ENCODE assay signal across 1 cellular context in the genomic region with DNA sequence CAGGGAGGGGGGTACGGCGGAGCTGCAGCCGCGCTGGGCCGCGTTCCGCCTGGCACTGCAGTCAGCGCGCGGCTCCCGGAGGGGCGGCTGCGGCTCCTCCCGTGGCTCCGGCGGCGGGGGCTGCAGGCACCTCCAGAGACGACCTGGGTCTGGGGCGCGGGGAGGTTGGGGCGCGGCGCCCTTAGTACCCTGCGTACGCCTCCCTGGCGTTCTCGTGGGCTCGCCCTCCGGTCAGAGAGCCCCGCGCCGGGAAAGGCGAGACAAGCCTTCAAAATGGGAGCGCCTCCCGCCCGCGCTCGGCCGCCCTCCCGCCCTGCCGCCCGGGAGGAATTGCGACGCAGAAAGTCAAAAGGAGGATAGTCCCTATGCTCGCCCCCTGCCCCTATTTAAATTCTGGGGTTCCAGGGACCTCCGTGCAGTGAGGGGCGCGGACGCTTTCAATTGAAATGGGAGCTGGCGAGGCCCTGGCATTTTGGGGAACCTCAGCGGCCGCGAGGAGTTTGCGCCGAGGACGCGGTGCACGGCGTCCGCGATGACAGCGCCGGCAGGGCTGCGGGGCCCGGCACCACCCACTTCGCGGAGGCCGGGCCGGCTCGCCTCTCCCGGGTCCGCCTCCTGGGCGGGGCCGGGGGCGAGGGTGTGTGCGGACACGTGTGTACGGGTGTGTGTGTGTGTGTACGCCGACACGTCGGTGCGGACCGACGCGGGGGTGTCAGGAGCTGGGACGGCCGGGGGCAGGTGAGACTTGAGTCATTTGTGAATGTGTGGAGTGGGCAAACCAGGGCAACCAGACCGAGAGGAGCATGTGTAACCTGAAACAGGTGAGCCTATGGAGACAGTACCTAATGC.
TF ChIP-seq lines count a peak whose summit lies in the region.

No MANE protein-coding gene starts in this region.

TF ChIP-seq in HepG2, 621 proteins besides CTCF, POLR2A, EP300 and RAD21 (continued from another document and continues in another):
- TF ChIP-seq ARNT2 (CRISPR knock-in tag; IDR thresholded peaks at IDR 0.05; ENCODE audit: low read depth) = no peak
- peak; percentile 86; the same call in 1 of the 2 replicates for TF ChIP-seq ZNF333 (CRISPR knock-in tag; IDR thresholded peaks at IDR 0.05; ENCODE audit: borderline replicate concordance)
- TF ChIP-seq KDM2A (CRISPR knock-in tag; IDR thresholded peaks at IDR 0.05; ENCODE audit: borderline replicate concordance, low read depth) = peak; percentile 5; the same call in 1 of the 2 replicates
- TF ChIP-seq ZBTB43 (CRISPR knock-in tag; conservative IDR thresholded peaks at IDR 0.05) = peak; percentile 68; the same call in 1 of the 2 replicates
- no peak for TF ChIP-seq ZSCAN22 (CRISPR knock-in tag; IDR thresholded peaks at IDR 0.05)
- peak; percentile 10; the same call in 1 of the 2 replicates for TF ChIP-seq PHF21A (CRISPR knock-in tag; IDR thresholded peaks at IDR 0.05)
- no peak for TF ChIP-seq TBX3 (IDR thresholded peaks at IDR 0.05; ENCODE audit: borderline replicate concordance)
- TF ChIP-seq SOX13 (IDR thresholded peaks at IDR 0.05) = no peak
- TF ChIP-seq SOX13 (CRISPR knock-in tag; conservative IDR thresholded peaks at IDR 0.05 in 1 of 2, IDR thresholded peaks at IDR 0.05 in 1 of 2) = no peak
- TF ChIP-seq TEAD3 (CRISPR knock-in tag; optimal IDR thresholded peaks at IDR 0.05; ENCODE audit: borderline replicate concordance) = peak; percentile 35
- TF ChIP-seq GLI4 (CRISPR knock-in tag; IDR thresholded peaks at IDR 0.05; ENCODE audit: borderline replicate concordance) = peak; percentile 43; the same call in 1 of the 2 replicates
- TF ChIP-seq ZNF160 (CRISPR knock-in tag; IDR thresholded peaks at IDR 0.05) = peak; percentile 14; the same call in 1 of the 2 replicates
- peak; percentile 47; the same call in 1 of the 2 replicates for TF ChIP-seq NR2C2 (CRISPR knock-in tag; IDR thresholded peaks at IDR 0.05; ENCODE audit: borderline replicate concordance)
- TF ChIP-seq MEIS2 (CRISPR knock-in tag; IDR thresholded peaks at IDR 0.05) = peak; percentile 64; the same call in 1 of the 2 replicates
- 0 out of 2 replicates have a peak, but pooled peaks have one; percentile 29 for TF ChIP-seq ZNF317 (CRISPR knock-in tag; IDR thresholded peaks at IDR 0.05)
- TF ChIP-seq TCF12 (IDR thresholded peaks at IDR 0.05) = no peak
- peak; percentile 45; the same call in 1 of the 2 replicates for TF ChIP-seq TCF12 (CRISPR knock-in tag; IDR thresholded peaks at IDR 0.05)
- TF ChIP-seq NPAS2 (CRISPR knock-in tag; IDR thresholded peaks at IDR 0.05; ENCODE audit: borderline replicate concordance) = no peak
- TF ChIP-seq ARNTL (CRISPR knock-in tag; IDR thresholded peaks at IDR 0.05) = peak; percentile 99
- peak; percentile 36; the same call in 1 of the 2 replicates for TF ChIP-seq PHF8 (CRISPR knock-in tag; IDR thresholded peaks at IDR 0.05)
- peak; percentile 71 for TF ChIP-seq ZNF761 (CRISPR knock-in tag; conservative IDR thresholded peaks at IDR 0.05)
- 0 out of 2 replicates have a peak, but pooled peaks have one; percentile 28 for TF ChIP-seq POGZ (CRISPR knock-in tag; IDR thresholded peaks at IDR 0.05)
- TF ChIP-seq RFXANK (CRISPR knock-in tag; IDR thresholded peaks at IDR 0.05) = no peak
- no peak for TF ChIP-seq ZBED4 (CRISPR knock-in tag; IDR thresholded peaks at IDR 0.05; ENCODE audit: borderline replicate concordance)
- TF ChIP-seq CCDC6 (CRISPR knock-in tag; IDR thresholded peaks at IDR 0.05) = no peak; the same call in 1 of the 2 replicates
- TF ChIP-seq SCMH1 (CRISPR knock-in tag; IDR thresholded peaks at IDR 0.05; ENCODE audit: borderline replicate concordance) = no peak
- peak; percentile 24; the same call in 1 of the 2 replicates for TF ChIP-seq ZNF788 (CRISPR knock-in tag; IDR thresholded peaks at IDR 0.05; ENCODE audit: borderline replicate concordance)
- peak; percentile 36 for TF ChIP-seq RNF2 (conservative IDR thresholded peaks at IDR 0.05; ENCODE audit: low read depth)
- no peak for TF ChIP-seq ZBTB21 (CRISPR knock-in tag; IDR thresholded peaks at IDR 0.05)
- TF ChIP-seq IKZF4 (CRISPR knock-in tag; IDR thresholded peaks at IDR 0.05; ENCODE audit: borderline replicate concordance, low read depth, not compliant biosample characterization) = peak; percentile 12
- TF ChIP-seq ZNF782 (CRISPR knock-in tag; IDR thresholded peaks at IDR 0.05; ENCODE audit: borderline replicate concordance) = 0 out of 2 replicates have a peak, but pooled peaks have one; percentile 40
- TF ChIP-seq ZBTB25 (CRISPR knock-in tag; IDR thresholded peaks at IDR 0.05) = no peak
- no peak for TF ChIP-seq HIVEP1 (CRISPR knock-in tag; IDR thresholded peaks at IDR 0.05)
- peak; percentile 84; the same call in 1 of the 2 replicates for TF ChIP-seq ZSCAN20 (CRISPR knock-in tag; IDR thresholded peaks at IDR 0.05; ENCODE audit: borderline replicate concordance)
- no peak for TF ChIP-seq PHF5A (CRISPR knock-in tag; IDR thresholded peaks at IDR 0.05; ENCODE audit: low read depth, unreplicated experiment)
- peak; percentile 88 for TF ChIP-seq MAX (IDR thresholded peaks at IDR 0.05)
- no peak for TF ChIP-seq TCF7L2 (IDR thresholded peaks at IDR 0.05; ENCODE audit: low read depth, low read length)
- TF ChIP-seq, protein P1, sequence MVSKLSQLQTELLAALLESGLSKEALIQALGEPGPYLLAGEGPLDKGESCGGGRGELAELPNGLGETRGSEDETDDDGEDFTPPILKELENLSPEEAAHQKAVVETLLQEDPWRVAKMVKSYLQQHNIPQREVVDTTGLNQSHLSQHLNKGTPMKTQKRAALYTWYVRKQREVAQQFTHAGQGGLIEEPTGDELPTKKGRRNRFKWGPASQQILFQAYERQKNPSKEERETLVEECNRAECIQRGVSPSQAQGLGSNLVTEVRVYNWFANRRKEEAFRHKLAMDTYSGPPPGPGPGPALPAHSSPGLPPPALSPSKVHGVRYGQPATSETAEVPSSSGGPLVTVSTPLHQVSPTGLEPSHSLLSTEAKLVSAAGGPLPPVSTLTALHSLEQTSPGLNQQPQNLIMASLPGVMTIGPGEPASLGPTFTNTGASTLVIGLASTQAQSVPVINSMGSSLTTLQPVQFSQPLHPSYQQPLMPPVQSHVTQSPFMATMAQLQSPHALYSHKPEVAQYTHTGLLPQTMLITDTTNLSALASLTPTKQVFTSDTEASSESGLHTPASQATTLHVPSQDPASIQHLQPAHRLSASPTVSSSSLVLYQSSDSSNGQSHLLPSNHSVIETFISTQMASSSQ (IDR thresholded peaks at IDR 0.05; ENCODE audit: low read depth) = no peak
- TF ChIP-seq, protein P1 (CRISPR knock-in tag; IDR thresholded peaks at IDR 0.05; ENCODE audit: borderline replicate concordance) = peak; percentile 36; the same call in 1 of the 2 replicates
- peak; percentile 21; the same call in 1 of the 2 replicates for TF ChIP-seq ERF (CRISPR knock-in tag; IDR thresholded peaks at IDR 0.05)
- TF ChIP-seq ZNF572 (CRISPR knock-in tag; IDR thresholded peaks at IDR 0.05) = 0 out of 2 replicates have a peak, but pooled peaks have one; percentile 24
- TF ChIP-seq SMARCC2 (IDR thresholded peaks at IDR 0.05) = no peak
- TF ChIP-seq ZNF777 (CRISPR knock-in tag; IDR thresholded peaks at IDR 0.05) = peak; percentile 94
- peak; percentile 22; the same call in 1 of the 2 replicates for TF ChIP-seq UBTF (CRISPR knock-in tag; IDR thresholded peaks at IDR 0.05)
- TF ChIP-seq ZNF431 (CRISPR knock-in tag; IDR thresholded peaks at IDR 0.05; ENCODE audit: borderline replicate concordance, low read depth) = 0 out of 2 replicates have a peak, but pooled peaks have one; percentile 59
- TF ChIP-seq ZNF256 (CRISPR knock-in tag; conservative IDR thresholded peaks at IDR 0.05) = 0 out of 2 replicates have a peak, but pooled peaks have one; percentile 25
- no peak for TF ChIP-seq SMC3 (IDR thresholded peaks at IDR 0.05; ENCODE audit: low read length)
- no peak for TF ChIP-seq ZNF350 (CRISPR knock-in tag; IDR thresholded peaks at IDR 0.05; ENCODE audit: borderline replicate concordance, low read depth)
- TF ChIP-seq ZNF552 (CRISPR knock-in tag; IDR thresholded peaks at IDR 0.05; ENCODE audit: borderline replicate concordance) = no peak
- 0 out of 2 replicates have a peak, but pooled peaks have one; percentile 18 for TF ChIP-seq ISL2 (CRISPR knock-in tag; IDR thresholded peaks at IDR 0.05)
- 0 out of 2 replicates have a peak, but pooled peaks have one; percentile 1 for TF ChIP-seq ZFX (CRISPR knock-in tag; IDR thresholded peaks at IDR 0.05; ENCODE audit: low read depth)
- TF ChIP-seq ZBTB38 (CRISPR knock-in tag; IDR thresholded peaks at IDR 0.05) = 0 out of 2 replicates have a peak, but pooled peaks have one; percentile 34
- TF ChIP-seq ZNF598 (CRISPR knock-in tag; IDR thresholded peaks at IDR 0.05; ENCODE audit: borderline replicate concordance) = 0 out of 2 replicates have a peak, but pooled peaks have one; percentile 14
